ENCODE assay signal across 1 cellular context in genomic region chr17:80798595-80799552, GRCh38.
TF ChIP-seq lines count a peak whose summit lies in the region.

No MANE protein-coding gene starts in this region.

TF ChIP-seq in H1, 55 proteins besides CTCF, POLR2A, EP300 and RAD21:
- TF ChIP-seq ATF2 (IDR thresholded peaks at IDR 0.05; ENCODE audit: low read length) (no peak), JUND (IDR thresholded peaks at IDR 0.05; ENCODE audit: low read length) (no peak), HDAC6 (IDR thresholded peaks at IDR 0.05; ENCODE audit: low read depth, low read length) (no peak), CREB1 (IDR thresholded peaks at IDR 0.05) (no peak), POU5F1 (IDR thresholded peaks at IDR 0.05; ENCODE audit: low read depth, low read length) (no peak), EZH2 (IDR thresholded peaks at IDR 0.05; ENCODE audit: low read depth, low read length, severe bottlenecking) (no peak), SAP30 (IDR thresholded peaks at IDR 0.05; ENCODE audit: insufficient read depth, insufficient replicate concordance, low read length) (no peak), NRF1 (IDR thresholded peaks at IDR 0.05; ENCODE audit: low read depth, low read length) (no peak), SIN3A (conservative IDR thresholded peaks at IDR 0.05 in 1 of 2, IDR thresholded peaks at IDR 0.05 in 1 of 2; ENCODE audit: low read depth in 1 of 2, low read length in 2 of 2) (no peak), SIRT6 (IDR thresholded peaks at IDR 0.05; ENCODE audit: low read length) (no peak), SUZ12 (IDR thresholded peaks at IDR 0.05; ENCODE audit: low read length) (no peak), RXRA (IDR thresholded peaks at IDR 0.05; ENCODE audit: insufficient read depth, low read depth, low read length) (no peak), GABPA (IDR thresholded peaks at IDR 0.05; ENCODE audit: borderline replicate concordance, insufficient read depth, low read length) (no peak), RNF2 (IDR thresholded peaks at IDR 0.05; ENCODE audit: borderline replicate concordance, low read depth, low read length, missing control alignments, poor library complexity, severe bottlenecking) (no peak)
